In genomic region chr17:34721326-34721725, GRCh38 we compare ENCODE assay signal across 23 cellular contexts.
DNase-seq lines count a peak whose midpoint lies in the region; ATAC-seq and TF ChIP-seq lines count a peak whose summit lies in the region.
"Had no signal": no experiment of that assay in that cellular context is flagged by ENCODE, and none has a peak within 500 bp of the region (broad histone marks: within the 10 kb centered on the region; RNA-seq: fewer than 3 reads in every experiment).

No MANE protein-coding gene starts in this region.

- H3K4me1 ChIP-seq in body of pancreas, result peaks cover 5% of the 10 kb centered on the region
- H3K4me1 ChIP-seq: ascending aorta, esophagus squamous epithelium, sigmoid colon had no signal

- no peaks in the 10 kb centered on the region for H3K9me3 Mint-ChIP-seq in activated naive CD8-positive, alpha-beta T cell treated with anti-CD3 and anti-CD28 coated beads for 36 hours
- H3K9me3 Mint-ChIP-seq: activated naive CD4-positive, alpha-beta T cell treated with anti-CD3 and anti-CD28 coated beads, Interleukin-2, amount 50 U/mL, for 24 hours had no signal

- POLR2A ChIA-PET in RWPE1 (lab: Yijun Ruan, JAX; ENCODE audit: low non-redundant PET), result no interaction called here

- no peak overlapping the region for H3K4me3 Mint-ChIP-seq in activated naive CD8-positive, alpha-beta T cell treated with anti-CD3 and anti-CD28 coated beads for 36 hours
- H3K4me3 Mint-ChIP-seq: activated CD4-positive, alpha-beta T cell treated with anti-CD3 and anti-CD28 coated beads for 36 hours; activated naive CD4-positive, alpha-beta T cell treated with anti-CD3 and anti-CD28 coated beads, Interleukin-2, amount 50 U/mL, for 24 hours; naive thymus-derived CD4-positive, alpha-beta T cell had no signal

- H3K36me3 Mint-ChIP-seq in activated naive CD8-positive, alpha-beta T cell treated with anti-CD3 and anti-CD28 coated beads for 36 hours, result no peaks in the 10 kb centered on the region
- H3K36me3 Mint-ChIP-seq: activated naive CD4-positive, alpha-beta T cell treated with anti-CD3 and anti-CD28 coated beads, Interleukin-2, amount 50 U/mL, for 24 hours; naive thymus-derived CD4-positive, alpha-beta T cell had no signal

- H3K4me1 Mint-ChIP-seq in activated naive CD8-positive, alpha-beta T cell treated with anti-CD3 and anti-CD28 coated beads for 36 hours, result no peaks in the 10 kb centered on the region
- H3K4me1 Mint-ChIP-seq: activated CD4-positive, alpha-beta T cell treated with anti-CD3 and anti-CD28 coated beads for 36 hours; activated naive CD4-positive, alpha-beta T cell treated with anti-CD3 and anti-CD28 coated beads, Interleukin-2, amount 50 U/mL, for 24 hours had no signal

- TF ChIP-seq CTCF in body of pancreas (IDR thresholded peaks at IDR 0.05) (no peak), GM13977 (IDR thresholded peaks at IDR 0.05; ENCODE audit: extremely low read depth, insufficient read depth, missing control alignments) (no peak), RWPE1 (conservative IDR thresholded peaks at IDR 0.05; ENCODE audit: low read depth) (no peak)

- peaks cover 3% of the 10 kb centered on the region for H3K27me3 Mint-ChIP-seq in activated naive CD8-positive, alpha-beta T cell treated with anti-CD3 and anti-CD28 coated beads for 36 hours
- H3K27me3 Mint-ChIP-seq: activated naive CD4-positive, alpha-beta T cell treated with anti-CD3 and anti-CD28 coated beads, Interleukin-2, amount 50 U/mL, for 24 hours had no signal

- H3K4me3 ChIP-seq in MG63 (no peak overlapping the region), body of pancreas (no peak overlapping the region)
- H3K4me3 ChIP-seq: ascending aorta, esophagus squamous epithelium, GM12878, sigmoid colon had no signal

- no peaks in the 10 kb centered on the region for H3K9me3 ChIP-seq in MG63
- H3K9me3 ChIP-seq in body of pancreas, result no peaks in the 10 kb centered on the region
- H3K9me3 ChIP-seq: ascending aorta, esophagus squamous epithelium, sigmoid colon had no signal

- peak; percentile 72 for ATAC-seq in body of pancreas
- ATAC-seq: activated CD4-positive, alpha-beta T cell treated with anti-CD3 and anti-CD28 coated beads for 36 hours; GM12878; left cardiac atrium; naive thymus-derived CD4-positive, alpha-beta T cell had no signal

- H3K27me3 ChIP-seq in MG63 (no peaks in the 10 kb centered on the region), body of pancreas (no peaks in the 10 kb centered on the region)
- H3K27me3 ChIP-seq: ascending aorta had no signal

- intact Hi-C loops in body of pancreas (cut with DNase I), result no loop called here

- H3K27ac ChIP-seq in body of pancreas (peak overlapping the region in 2 of 4 donors; percentile 22 to 46), RWPE1 (no peak overlapping the region)
- H3K27ac ChIP-seq: ascending aorta, esophagus squamous epithelium, sigmoid colon had no signal

- no peak overlapping the region for H3K27ac Mint-ChIP-seq in activated naive CD8-positive, alpha-beta T cell treated with anti-CD3 and anti-CD28 coated beads for 36 hours
- H3K27ac Mint-ChIP-seq: activated CD4-positive, alpha-beta T cell treated with anti-CD3 and anti-CD28 coated beads for 36 hours; activated naive CD4-positive, alpha-beta T cell treated with anti-CD3 and anti-CD28 coated beads, Interleukin-2, amount 50 U/mL, for 24 hours; naive thymus-derived CD4-positive, alpha-beta T cell had no signal

- WGBS in body of pancreas, 2 donors, result 56 to 57% methylated on average over 5 to 6 of the region's 6 CpGs

- TF ChIP-seq POLR2A in body of pancreas (IDR thresholded peaks at IDR 0.05), result no peak

- DNase-seq in Caki2 (ENCODE audit: low read depth) (peak; percentile 66), MG63 (peak; percentile 86), body of pancreas (peak; percentile 14 to 48 (median 32)), kidney tubule cell (ENCODE audit: low spot score) (peak; percentile 94), KG1 (lab: John Stamatoyannopoulos, UW) (no peak), GM13977 (ENCODE audit: low spot score) (no peak), RWPE1 (ENCODE audit: low spot score) (no peak)
- no peak for DNase-seq in activated naive CD8-positive, alpha-beta T cell treated with anti-CD3 and anti-CD28 coated beads for 36 hours
- DNase-seq: activated CD4-positive, alpha-beta T cell treated with anti-CD3 and anti-CD28 coated beads for 36 hours; DMS 273 treated with DMSO at 0.1 percent for 48 hours; effector CD4-positive, alpha-beta T cell; esophagus squamous epithelium; KBM-7; left cardiac atrium; mesenchymal stem cell; naive thymus-derived CD4-positive, alpha-beta T cell; NCI-H1105 treated with DMSO at 0.1 percent for 48 hours; NCI-H2227 treated with DMSO at 0.1 percent for 48 hours; NCI-H774; sigmoid colon had no signal

- CTCF ChIA-PET in RWPE1 (lab: Yijun Ruan, JAX), result interaction anchor here (0.6 to 0.7 kb wide), 2 partner anchors 257 to 1859 kb away, joined by 3 read pairs; no protein-coding TSS in a partner anchor

- H3K36me3 ChIP-seq in MG63, result no peaks in the 10 kb centered on the region
- H3K36me3 ChIP-seq in body of pancreas (replicated peaks in 1 of 2; ENCODE audit: insufficient read depth in 1 of 2, low read depth in 2 of 2), result no peaks in the 10 kb centered on the region
- H3K36me3 ChIP-seq: ascending aorta, esophagus squamous epithelium, sigmoid colon had no signal

- in situ Hi-C loops in Caki2 (cut with HindIII; ENCODE audit: low pct_unique_long_range_greater_than_20kb, low sequenced_read_pairs), result no loop called here
- in situ Hi-C loops in GM13977 (cut with MboI; ENCODE audit: low pct_unique_long_range_greater_than_20kb, low sequenced_read_pairs, unreplicated experiment), result no loop called here

Comparison
In these comparisons a context has a peak if more than half of its experiments do, and no peak if none do; other contexts are left out.
1. DNase-seq: peak in Caki2 (single experiment), MG63 (single experiment), body of pancreas (4 of 4) and kidney tubule cell (single experiment); none in KG1 (single experiment), GM13977 (single experiment), RWPE1 (single experiment) and activated naive CD8-positive, alpha-beta T cell treated with anti-CD3 and anti-CD28 coated beads for 36 hours (single experiment).